ENCODE assay signal across 1 cellular context in the genomic region with DNA sequence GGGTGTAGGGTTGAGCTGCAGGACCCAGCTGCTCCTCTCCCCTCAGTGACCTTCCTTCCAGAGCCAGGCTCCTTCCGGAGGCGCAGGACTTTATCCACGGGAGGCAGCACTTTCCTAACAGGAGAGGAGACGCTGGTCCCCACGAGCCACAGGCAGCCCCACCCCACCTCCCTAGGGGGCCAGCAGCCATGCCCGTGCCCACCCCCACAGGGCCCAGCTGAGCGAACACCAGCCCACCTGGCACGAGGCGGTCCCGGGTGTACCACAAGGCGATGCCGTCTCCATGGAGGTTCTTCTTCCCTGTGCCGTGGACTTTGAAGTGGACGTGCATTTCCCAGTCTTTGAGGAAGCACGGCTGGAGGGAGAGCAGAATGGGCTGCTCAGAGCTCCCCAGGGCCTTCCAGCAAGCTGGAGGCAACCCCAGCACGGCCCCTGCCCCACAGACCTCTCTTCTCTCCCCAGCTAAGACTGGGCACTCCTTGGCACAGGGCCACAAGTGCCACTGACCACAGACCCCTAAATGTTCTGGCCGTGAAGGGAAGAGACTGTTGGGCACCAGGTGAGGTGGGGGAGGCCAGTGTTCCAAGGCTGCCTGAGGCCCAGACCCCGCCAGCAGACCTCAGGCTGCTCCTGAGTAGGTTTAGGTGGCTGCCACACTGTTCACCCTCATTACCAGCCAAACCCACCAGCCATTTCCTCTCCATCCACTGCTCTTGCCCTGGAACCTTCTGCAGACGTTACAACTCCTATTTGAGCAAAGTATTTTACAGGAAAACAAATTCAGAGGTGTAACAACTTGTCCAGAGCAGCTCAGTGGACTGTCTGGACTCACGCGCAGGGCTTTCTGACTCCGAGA.
TF ChIP-seq lines count a peak whose summit lies in the region.

No MANE protein-coding gene starts in this region.

TF ChIP-seq in H1, 55 proteins besides CTCF, POLR2A, EP300 and RAD21:
- no peak for TF ChIP-seq TAF1 (IDR thresholded peaks at IDR 0.05; ENCODE audit: low read depth, low read length)
- no peak for TF ChIP-seq TAF7 (optimal IDR thresholded peaks at IDR 0.05; ENCODE audit: borderline replicate concordance, low read depth, low read length)
- no peak for TF ChIP-seq FOSL1 (IDR thresholded peaks at IDR 0.05; ENCODE audit: insufficient read depth, low read depth, low read length)
- TF ChIP-seq HDAC2 (IDR thresholded peaks at IDR 0.05; ENCODE audit: borderline replicate concordance in 1 of 2, low read depth in 2 of 2, low read length in 2 of 2) = no peak
- no peak for TF ChIP-seq SIRT6 (IDR thresholded peaks at IDR 0.05; ENCODE audit: low read length)
- TF ChIP-seq RFX5 (IDR thresholded peaks at IDR 0.05; ENCODE audit: borderline replicate concordance, low read depth, low read length) = no peak
- TF ChIP-seq BRCA1 (IDR thresholded peaks at IDR 0.05; ENCODE audit: low read depth, low read length) = no peak
- no peak for TF ChIP-seq ATF2 (IDR thresholded peaks at IDR 0.05; ENCODE audit: low read length)
- TF ChIP-seq CEBPB (IDR thresholded peaks at IDR 0.05; ENCODE audit: low read depth, low read length) = no peak
- no peak for TF ChIP-seq ASH2L (IDR thresholded peaks at IDR 0.05; ENCODE audit: low read length)
- no peak for TF ChIP-seq NRF1 (IDR thresholded peaks at IDR 0.05; ENCODE audit: low read depth, low read length)
- no peak for TF ChIP-seq RNF2 (IDR thresholded peaks at IDR 0.05; ENCODE audit: borderline replicate concordance, low read depth, low read length, missing control alignments, poor library complexity, severe bottlenecking)
- no peak for TF ChIP-seq SAP30 (IDR thresholded peaks at IDR 0.05; ENCODE audit: insufficient read depth, insufficient replicate concordance, low read length)
- TF ChIP-seq NANOG (IDR thresholded peaks at IDR 0.05; ENCODE audit: insufficient read depth, low read depth, low read length, poor library complexity, severe bottlenecking) = no peak
- no peak for TF ChIP-seq POLR2AphosphoS5 (IDR thresholded peaks at IDR 0.05; ENCODE audit: low read depth, low read length)
- TF ChIP-seq SP1 (IDR thresholded peaks at IDR 0.05; ENCODE audit: low read depth, low read length) = no peak
- TF ChIP-seq SP2 (IDR thresholded peaks at IDR 0.05; ENCODE audit: low read length) = no peak
TF ChIP-seq in H1: peak in this region for 0.
